In genomic region chr10:33993917-33994316, GRCh38 we compare ENCODE assay signal across 35 cellular contexts.
"Had no signal": no experiment of that assay in that cellular context is flagged by ENCODE, and none has a peak within 500 bp of the region (broad histone marks: within the 10 kb centered on the region; RNA-seq: fewer than 3 reads in every experiment).

No MANE protein-coding gene starts in this region.

- H3K9me3 ChIP-seq: MG63 had no signal

- H3K36me3 ChIP-seq: MG63 had no signal

- H3K4me3 ChIP-seq: MG63 had no signal

- H3K27me3 ChIP-seq: MG63 had no signal

- DNase-seq: Karpas-422, Kasumi-1, KBM-7, KG1, MG63, MM.1S, MV-4-11, NCI-H1048, NCI-H1092, NCI-H1092 treated with DMSO at 0.1 percent for 48 hours, NCI-H1105, NCI-H1105 treated with DMSO at 0.1 percent for 48 hours, NCI-H1417, NCI-H1417 treated with DMSO at 0.1 percent for 48 hours, NCI-H1436, NCI-H1436 treated with DMSO at 0.1 percent for 48 hours, NCI-H146, NCI-H1694, NCI-H1694 treated with DMSO at 0.1 percent for 48 hours, NCI-H187, NCI-H187 treated with DMSO at 0.1 percent for 48 hours, NCI-H1930, NCI-H2029, NCI-H2029 treated with DMSO at 0.1 percent for 48 hours, NCI-H2081, NCI-H2081 treated with DMSO at 0.1 percent for 48 hours, NCI-H2107, NCI-H2171, NCI-H2171 treated with DMSO at 0.1 percent for 48 hours, NCI-H2227 treated with DMSO at 0.1 percent for 48 hours, NCI-H226, NCI-H345, NCI-H446, NCI-H446 treated with DMSO at 0.1 percent for 48 hours had no signal

- H3K27ac ChIP-seq: KMS-11 had no signal
